Comparison of ENCODE assay signal across 8 cellular contexts in genomic region chr13:75537401-75538365, GRCh38.
DNase-seq lines count a peak whose midpoint lies in the region; ATAC-seq and TF ChIP-seq lines count a peak whose summit lies in the region.

Gene COMMD6, minus strand, starts transcription at chr13:75537841. Its CDS starts 36 bp downstream, at chr13:75537805.

- DNase-seq in NCI-H510A (lab: John Stamatoyannopoulos, UW) (peak; percentile 22), coronary artery (ENCODE audit: low spot score) (peak; percentile 86)
- peak; percentile 63 to 70 for DNase-seq in activated CD4-positive, alpha-beta T cell treated with anti-CD3 and anti-CD28 coated beads for 4 hours
- DNase-seq in stimulated activated CD4-positive, alpha-beta T cell treated with anti-CD3 and anti-CD28 coated beads, Interleukin-1b, Interleukin-23, amount 100 ng/mL, for 48 hours: peak; percentile 58

- peak within 1 kb of the TSS; percentile 76 for H3K9ac ChIP-seq in BLaER1

- ATAC-seq in HG03378 (IDR thresholded peaks at IDR 0.05; ENCODE audit: unreplicated experiment): peak; percentile 94

- H3K27ac ChIP-seq in BLaER1: peak within 1 kb of the TSS; percentile 83
- peak within 1 kb of the TSS; percentile 62 to 86 for H3K27ac ChIP-seq in coronary artery
- peak within 1 kb of the TSS; percentile 62 for H3K27ac ChIP-seq in layer of hippocampus (ENCODE audit: low read depth, low read length)

- peak within 1 kb of the TSS; percentile 89 for H3K4me2 ChIP-seq in BLaER1

- peak; percentile 85 for TF ChIP-seq CTCF in coronary artery (IDR thresholded peaks at IDR 0.05)

- peaks cover 5% of the 10 kb centered on the region; the same call in 1 of the 2 replicates for H4K20me1 ChIP-seq in BLaER1

- H3K4me3 ChIP-seq in BLaER1 (peak within 1 kb of the TSS; percentile 85), coronary artery (peak within 1 kb of the TSS; percentile 87)

- H3K27me3 ChIP-seq in BLaER1: no peaks in the 10 kb centered on the region
- H3K27me3 ChIP-seq in layer of hippocampus (ENCODE audit: control insufficient read depth, insufficient read depth, low read length): no peaks in the 10 kb centered on the region

- peak; percentile 93 for TF ChIP-seq POLR2A in GM19099 (IDR thresholded peaks at IDR 0.05; ENCODE audit: extremely low read depth, insufficient read length, low read depth)

- peaks cover 40% of the 10 kb centered on the region for H3K4me1 ChIP-seq in BLaER1

- H3K9me3 ChIP-seq in BLaER1: no peaks in the 10 kb centered on the region

- H3K36me3 ChIP-seq in BLaER1: peaks cover 32% of the 10 kb centered on the region

Comparison
In these comparisons a context has a peak if more than half of its experiments do, and no peak if none do; other contexts are left out.
1. Peak in every context shown above with its lines: DNase-seq, ATAC-seq, H3K4me3 ChIP-seq and H3K27ac ChIP-seq.
2. DNase-seq: peak in every context shown above with its lines; median percentile 86 in coronary artery; 66 in activated CD4-positive, alpha-beta T cell treated with anti-CD3 and anti-CD28 coated beads for 4 hours; 58 in stimulated activated CD4-positive, alpha-beta T cell treated with anti-CD3 and anti-CD28 coated beads, Interleukin-1b, Interleukin-23, amount 100 ng/mL, for 48 hours; 22 in NCI-H510A.